Comparison of ENCODE assay signal across 28 cellular contexts in genomic region chr9:33244150-33244784, GRCh38. TPM values are rescaled to one million over a fixed set of nuclear protein-coding genes. Genes with fewer than 3 reads are reported as not detected.
"Had no signal": no experiment of that assay in that cellular context is flagged by ENCODE, and none has a peak within 500 bp of the region (broad histone marks: within the 10 kb centered on the region; RNA-seq: fewer than 3 reads in every experiment).

No MANE protein-coding gene starts in this region.

- FAIRE-seq: colon, keratinocyte, TTC549, urothelium cell line had no signal

- H3K4me3 ChIP-seq: gastrocnemius medialis, left lung, prostate gland, right atrium auricular region, smooth muscle cell, thyroid gland had no signal

- H3K4me3 Mint-ChIP-seq: activated B cell treated with CpG ODN at 0.5 μM for 24 hours; activated CD4-positive, alpha-beta memory T cell treated with anti-CD3 and anti-CD28 coated beads for 36 hours; activated naive CD8-positive, alpha-beta T cell treated with anti-CD3 and anti-CD28 coated beads, Interleukin-2, amount 50 U/mL, for 24 hours; activated T-helper 17 cell treated with anti-CD3 and anti-CD28 coated beads, Interleukin-2, amount 50 U/mL, for 72 hours; brain; endodermal cell had no signal

- H3K9me3 ChIP-seq: gastrocnemius medialis, left lung, prostate gland, right atrium auricular region, thyroid gland had no signal

- H3K27me3 Mint-ChIP-seq: activated B cell treated with CpG ODN at 0.5 μM for 24 hours; activated CD4-positive, alpha-beta memory T cell treated with anti-CD3 and anti-CD28 coated beads for 36 hours; activated naive CD8-positive, alpha-beta T cell treated with anti-CD3 and anti-CD28 coated beads, Interleukin-2, amount 50 U/mL, for 24 hours; activated T-helper 17 cell treated with anti-CD3 and anti-CD28 coated beads, Interleukin-2, amount 50 U/mL, for 72 hours had no signal

- H3K36me3 ChIP-seq: prostate gland, thyroid gland had no signal

- ATAC-seq: activated naive CD8-positive, alpha-beta T cell treated with anti-CD3 and anti-CD28 coated beads, Interleukin-2, amount 50 U/mL, for 24 hours; activated T-helper 17 cell treated with anti-CD3 and anti-CD28 coated beads, Interleukin-2, amount 50 U/mL, for 72 hours; gastrocnemius medialis; left lung had no signal

- H3K4me1 ChIP-seq: left lung, prostate gland, thyroid gland had no signal

- H3K4me2 ChIP-seq: smooth muscle cell had no signal

- H3K27ac ChIP-seq: epithelial cell of prostate, gastrocnemius medialis, left lung, prostate gland, right atrium auricular region, thyroid gland had no signal

- H3K4me1 Mint-ChIP-seq: activated naive CD8-positive, alpha-beta T cell treated with anti-CD3 and anti-CD28 coated beads, Interleukin-2, amount 50 U/mL, for 24 hours; activated T-helper 17 cell treated with anti-CD3 and anti-CD28 coated beads, Interleukin-2, amount 50 U/mL, for 72 hours had no signal

- H3K9me3 Mint-ChIP-seq: activated B cell treated with CpG ODN at 0.5 μM for 24 hours; activated CD4-positive, alpha-beta memory T cell treated with anti-CD3 and anti-CD28 coated beads for 36 hours; activated naive CD8-positive, alpha-beta T cell treated with anti-CD3 and anti-CD28 coated beads, Interleukin-2, amount 50 U/mL, for 24 hours; activated T-helper 17 cell treated with anti-CD3 and anti-CD28 coated beads, Interleukin-2, amount 50 U/mL, for 72 hours; endodermal cell had no signal

- DNase-seq: activated B cell treated with CpG ODN at 0.5 μM for 24 hours; activated CD4-positive, alpha-beta memory T cell treated with anti-CD3 and anti-CD28 coated beads for 36 hours; activated CD4-positive, alpha-beta T cell treated with anti-CD3 and anti-CD28 coated beads for 4 hours; activated naive CD4-positive, alpha-beta T cell treated with Interleukin-2 at 50 U/mL for 16 hours; activated naive CD8-positive, alpha-beta T cell treated with anti-CD3 and anti-CD28 coated beads, Interleukin-2, amount 50 U/mL, for 24 hours; activated T-cell treated with anti-CD3 and anti-CD28 coated beads, Interleukin-2, amount 50 U/mL, for 1 hour; anterior cingulate cortex; central memory CD4-positive, alpha-beta T cell; endodermal cell; gastrocnemius medialis; left lung; midbrain; stimulated activated naive CD4-positive, alpha-beta T cell treated with Interleukin-2 at 50 U/mL for 16 hours; thyroid gland had no signal

- H3K27me3 ChIP-seq: gastrocnemius medialis, left lung, right atrium auricular region, thyroid gland had no signal

- H3K27ac Mint-ChIP-seq: activated B cell treated with CpG ODN at 0.5 μM for 24 hours; activated CD4-positive, alpha-beta memory T cell treated with anti-CD3 and anti-CD28 coated beads for 36 hours; activated naive CD8-positive, alpha-beta T cell treated with anti-CD3 and anti-CD28 coated beads, Interleukin-2, amount 50 U/mL, for 24 hours; activated T-helper 17 cell treated with anti-CD3 and anti-CD28 coated beads, Interleukin-2, amount 50 U/mL, for 72 hours; brain; endodermal cell had no signal

RNA-seq across cellular contexts. Expression of gene SPINK4, which starts 4.3 kb away (rescaled TPM):
- total RNA-seq: activated B cell treated with CpG ODN at 0.5 μM for 24 hours; activated CD4-positive, alpha-beta memory T cell treated with anti-CD3 and anti-CD28 coated beads for 36 hours; activated T-helper 17 cell treated with anti-CD3 and anti-CD28 coated beads, Interleukin-2, amount 50 U/mL, for 72 hours; gastrocnemius medialis; left lung; lung microvascular endothelial cell; osteocyte; prostate gland; right atrium auricular region; smooth muscle cell; subcutaneous adipose tissue; T-helper 2 cell treated with Interferon-gamma antibody and Interleukin-4, amounts not matched to agents 100 ng/mL and 5 ng/mL, for 36 hours; thyroid gland had no signal
- polyA plus RNA-seq: keratinocyte, smooth muscle cell had no signal
